Comparison of ENCODE assay signal across 9 cellular contexts in the genomic region with DNA sequence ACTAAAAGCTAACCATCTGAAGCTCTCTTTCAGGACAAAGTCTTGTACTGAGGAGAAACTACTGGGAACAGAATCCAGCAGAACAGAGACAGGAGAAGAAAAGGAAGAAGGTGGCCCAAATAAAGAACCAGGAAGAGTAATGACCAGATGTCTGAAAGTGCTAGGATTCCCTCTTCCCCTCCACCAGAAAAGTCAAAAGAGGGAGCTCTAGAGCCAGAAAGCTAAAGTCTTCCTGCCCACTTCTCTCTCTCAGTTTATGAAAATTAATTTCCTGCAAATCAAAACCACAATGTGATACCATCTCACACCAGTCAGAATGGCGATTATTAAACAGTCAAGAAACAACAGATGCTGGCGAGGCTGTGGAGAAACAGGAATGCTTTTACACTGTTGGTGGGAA. TPM values are rescaled to one million over a fixed set of nuclear protein-coding genes. Genes with fewer than 3 reads are reported as not detected.
A peak's percentile ranks its signal among the peaks of the same experiment; 100 is the strongest.
DNase-seq lines count a peak whose midpoint lies in the region; ATAC-seq and TF ChIP-seq lines count a peak whose summit lies in the region.
"Had no signal": no experiment of that assay in that cellular context is flagged by ENCODE, and none has a peak within 500 bp of the region (broad histone marks: within the 10 kb centered on the region; RNA-seq: fewer than 3 reads in every experiment).

No MANE protein-coding gene starts in this region.

- no peak overlapping the region for H3K9ac ChIP-seq in DND-41 (ENCODE audit: low read depth, low read length)

- H3K9me3 Mint-ChIP-seq in natural killer cell: peaks cover 0 to 2% of the 10 kb centered on the region in 2 donors

- peaks cover 3% of the 10 kb centered on the region; the same call in 1 of the 2 replicates for H3K36me3 ChIP-seq in DND-41 (ENCODE audit: insufficient read depth, low read length)

- DNase-seq in DND-41 (no peak), Kasumi-1 (lab: John Stamatoyannopoulos, UW) (peak; percentile 38 to 40), astrocyte of the hippocampus (ENCODE audit: low read depth, low spot score) (peak; percentile 31), natural killer cell (no peak), occipital lobe (lab: John Stamatoyannopoulos, UW) (no peak), NCI-H2227 treated with DMSO at 0.1 percent for 48 hours (lab: John Stamatoyannopoulos, UW) (no peak), iPS-NIHi11 (ENCODE audit: low spot score) (no peak)
- DNase-seq: midbrain had no signal

- H3K4me3 ChIP-seq in DND-41 (ENCODE audit: low read depth in 1 of 2, low read length in 2 of 2): no peak overlapping the region

- intact Hi-C loops in natural killer cell (cut with micrococcal nuclease): no loop called here

- H3K9me3 ChIP-seq in DND-41 (ENCODE audit: insufficient read depth, low read length, severe bottlenecking): peaks cover 8% of the 10 kb centered on the region

- H3K4me1 Mint-ChIP-seq in natural killer cell: peaks cover 39 to 44% of the 10 kb centered on the region in 2 donors

- H4K20me1 ChIP-seq in DND-41 (ENCODE audit: insufficient read depth, low read length): peaks cover 36% of the 10 kb centered on the region

- H3K79me2 ChIP-seq in DND-41 (ENCODE audit: insufficient read depth, low read length): peaks cover 86% of the 10 kb centered on the region

- H3K27ac ChIP-seq in DND-41 (ENCODE audit: low read length): no peak overlapping the region

- no peak overlapping the region for H3K4me2 ChIP-seq in DND-41 (ENCODE audit: insufficient read depth, low read length)

- H3K36me3 Mint-ChIP-seq in natural killer cell: no peaks in the 10 kb centered on the region

- peaks cover 6% of the 10 kb centered on the region; the same call in 1 of the 2 replicates for H3K4me1 ChIP-seq in DND-41 (ENCODE audit: insufficient read depth, low read length)

- TF ChIP-seq CTCF in DND-41 (IDR thresholded peaks at IDR 0.05; ENCODE audit: borderline replicate concordance, extremely low read depth, low read length, poor library complexity, severe bottlenecking): peak; percentile 53
- TF ChIP-seq CTCF in natural killer cell (IDR thresholded peaks at IDR 0.05): no peak

- no peaks in the 10 kb centered on the region for H3K27me3 ChIP-seq in DND-41 (ENCODE audit: insufficient read depth, low read length, poor library complexity)

- H3K4me3 Mint-ChIP-seq in natural killer cell: peak overlapping the region; percentile 51

- H2AFZ ChIP-seq in DND-41 (ENCODE audit: low read depth, low read length): no peak overlapping the region

- peak; percentile 40; the same call in 2 of the 3 replicates for ATAC-seq in DND-41 (ENCODE audit: insufficient read depth, low read depth)
- ATAC-seq in natural killer cell: peak in 2 of 3 donors; percentile 36 to 72
- ATAC-seq in HG03442 (IDR thresholded peaks at IDR 0.05; ENCODE audit: unreplicated experiment): no peak

- H3K27ac Mint-ChIP-seq in natural killer cell: peak overlapping the region; percentile 17 to 35

- H3K27me3 Mint-ChIP-seq in natural killer cell (ENCODE audit: low read depth in 2 of 2): no peaks in the 10 kb centered on the region

RNA-seq across cellular contexts. Expression of gene SPPL3, which starts 47.2 kb away (rescaled TPM):
- total RNA-seq in natural killer cell (10 to 100 TPM; 31.5 to 40.2 (median 39.9) TPM), occipital lobe (64.7 TPM)

Comparison
In these comparisons a context has a peak if more than half of its experiments do, and no peak if none do; other contexts are left out.
1. DNase-seq: peak in Kasumi-1 (2 of 2) and astrocyte of the hippocampus (single experiment); none in DND-41 (single experiment), natural killer cell (single experiment), occipital lobe (single experiment), NCI-H2227 treated with DMSO at 0.1 percent for 48 hours (single experiment) and iPS-NIHi11 (single experiment).